In the genomic region with DNA sequence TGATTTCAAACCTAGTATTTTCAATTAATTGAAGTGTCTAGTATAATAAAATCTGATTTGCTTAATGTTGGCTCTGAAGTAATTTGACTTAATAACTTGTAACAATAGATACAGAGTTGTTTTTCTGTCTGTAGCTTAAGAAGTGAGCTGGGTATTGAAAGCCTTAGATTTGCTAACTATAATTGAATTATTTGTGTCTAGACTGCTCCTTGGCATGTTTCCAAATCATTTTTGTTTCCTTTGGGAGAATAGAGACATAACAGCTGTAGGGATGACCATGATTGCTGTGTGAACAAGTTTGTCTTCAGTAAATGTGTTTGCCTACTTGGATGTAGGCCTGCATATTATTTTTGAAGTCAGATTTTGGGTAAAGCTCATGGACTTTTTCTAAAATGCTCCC, we compare ENCODE assay signal across 1 cellular context.
TF ChIP-seq lines count a peak whose summit lies in the region.

No MANE protein-coding gene starts in this region.

TF ChIP-seq in WTC11, 78 proteins besides CTCF, POLR2A, EP300 and RAD21 (continued from another document):
- TF ChIP-seq, protein P1, sequence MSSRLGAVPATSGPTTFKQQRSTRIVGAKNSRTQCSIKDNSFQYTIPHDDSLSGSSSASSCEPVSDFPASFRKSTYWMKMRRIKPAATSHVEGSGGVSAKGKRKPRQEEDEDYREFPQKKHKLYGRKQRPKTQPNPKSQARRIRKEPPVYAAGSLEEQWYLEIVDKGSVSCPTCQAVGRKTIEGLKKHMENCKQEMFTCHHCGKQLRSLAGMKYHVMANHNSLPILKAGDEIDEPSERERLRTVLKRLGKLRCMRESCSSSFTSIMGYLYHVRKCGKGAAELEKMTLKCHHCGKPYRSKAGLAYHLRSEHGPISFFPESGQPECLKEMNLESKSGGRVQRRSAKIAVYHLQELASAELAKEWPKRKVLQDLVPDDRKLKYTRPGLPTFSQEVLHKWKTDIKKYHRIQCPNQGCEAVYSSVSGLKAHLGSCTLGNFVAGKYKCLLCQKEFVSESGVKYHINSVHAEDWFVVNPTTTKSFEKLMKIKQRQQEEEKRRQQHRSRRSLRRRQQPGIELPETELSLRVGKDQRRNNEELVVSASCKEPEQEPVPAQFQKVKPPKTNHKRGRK (CRISPR knock-in tag; IDR thresholded peaks at IDR 0.05; ENCODE audit: borderline replicate concordance) = no peak
